13 cellular contexts compared by ENCODE assay signal in genomic region chr19:31676271-31677004, GRCh38.
DNase-seq lines count a peak whose midpoint lies in the region; ATAC-seq and TF ChIP-seq lines count a peak whose summit lies in the region.
"Had no signal": no experiment of that assay in that cellular context is flagged by ENCODE, and none has a peak within 500 bp of the region (broad histone marks: within the 10 kb centered on the region; RNA-seq: fewer than 3 reads in every experiment).

No MANE protein-coding gene starts in this region.

- no peaks in the 10 kb centered on the region for H4K20me1 ChIP-seq in osteoblast (ENCODE audit: insufficient read depth, low read length)
- H4K20me1 ChIP-seq: BLaER1 treated with 17β-estradiol and CSF1 and Interleukin-3, amounts not matched to agents 10 nM and 100 nM had no signal

- peak; percentile 9 for TF ChIP-seq CTCF in activated CD8-positive, alpha-beta T cell treated with anti-CD3 and anti-CD28 coated beads for 36 hours (IDR thresholded peaks at IDR 0.05)
- TF ChIP-seq CTCF in foreskin keratinocyte (conservative IDR thresholded peaks at IDR 0.05) = peak; percentile 24
- TF ChIP-seq CTCF in type B pancreatic cell (conservative IDR thresholded peaks at IDR 0.05) = peak; percentile 45
- no peak for TF ChIP-seq CTCF in ascending aorta (IDR thresholded peaks at IDR 0.05)
- TF ChIP-seq CTCF in osteoblast (IDR thresholded peaks at IDR 0.05; ENCODE audit: extremely low read depth, low read depth, low read length) = no peak

- H3K9ac ChIP-seq in NT2/D1 (ENCODE audit: insufficient read length, low read depth) = no peak overlapping the region
- H3K9ac ChIP-seq: BLaER1 treated with 17β-estradiol and CSF1 and Interleukin-3, amounts not matched to agents 10 nM and 100 nM had no signal

- CTCF ChIA-PET in activated CD8-positive, alpha-beta T cell treated with anti-CD3 and anti-CD28 coated beads for 36 hours (lab: Charles Lee) = interaction anchor here (1.8 kb wide), 1 partner anchor 548 kb away, joined by 5 read pairs; no protein-coding TSS in a partner anchor
- CTCF ChIA-PET in activated CD8-positive, alpha-beta T cell treated with anti-CD3 and anti-CD28 coated beads, Interleukin-2, amount 10 ng/mL, durations not matched to agents 7 days and 5 days (lab: Charles Lee) = interaction anchor here (0.7 kb wide), 1 partner anchor 925 kb away, joined by 3 read pairs; no protein-coding TSS in a partner anchor

- no peak overlapping the region for H2AFZ ChIP-seq in osteoblast (ENCODE audit: low read length)

- H3K4me2 ChIP-seq in osteoblast (ENCODE audit: insufficient read depth, low read length) = no peak overlapping the region
- H3K4me2 ChIP-seq: BLaER1 treated with 17β-estradiol and CSF1 and Interleukin-3, amounts not matched to agents 10 nM and 100 nM had no signal

- H3K9me3 ChIP-seq in NT2/D1 (ENCODE audit: insufficient read depth, low read length) (no peaks in the 10 kb centered on the region), ascending aorta (no peaks in the 10 kb centered on the region), osteoblast (ENCODE audit: low read depth, low read length) (no peaks in the 10 kb centered on the region)
- H3K9me3 ChIP-seq: BLaER1 treated with 17β-estradiol and CSF1 and Interleukin-3, amounts not matched to agents 10 nM and 100 nM had no signal

- H3K27ac ChIP-seq in foreskin keratinocyte = no peak overlapping the region
- H3K27ac ChIP-seq in ascending aorta = no peak overlapping the region
- no peak overlapping the region for H3K27ac ChIP-seq in osteoblast (ENCODE audit: low read depth, low read length)
- H3K27ac ChIP-seq: BLaER1 treated with 17β-estradiol and CSF1 and Interleukin-3, amounts not matched to agents 10 nM and 100 nM had no signal

- no peaks in the 10 kb centered on the region for H3K4me1 ChIP-seq in NT2/D1 (ENCODE audit: insufficient read depth, insufficient read length)
- H3K4me1 ChIP-seq in foreskin keratinocyte = no peaks in the 10 kb centered on the region
- no peaks in the 10 kb centered on the region for H3K4me1 ChIP-seq in ascending aorta
- H3K4me1 ChIP-seq in osteoblast (ENCODE audit: insufficient read depth, low read length) = peaks cover 10% of the 10 kb centered on the region
- H3K4me1 ChIP-seq: BLaER1 treated with 17β-estradiol and CSF1 and Interleukin-3, amounts not matched to agents 10 nM and 100 nM had no signal

- no peaks in the 10 kb centered on the region for H3K4me1 Mint-ChIP-seq in activated CD8-positive, alpha-beta T cell treated with anti-CD3 and anti-CD28 coated beads for 36 hours (ENCODE audit: low read depth)
- H3K4me1 Mint-ChIP-seq in activated CD8-positive, alpha-beta T cell treated with anti-CD3 and anti-CD28 coated beads, Interleukin-2, amount 10 ng/mL, durations not matched to agents 7 days and 5 days (ENCODE audit: low read depth) = no peaks in the 10 kb centered on the region
- H3K4me1 Mint-ChIP-seq in type B pancreatic cell (ENCODE audit: unreplicated experiment) = no peaks in the 10 kb centered on the region
- H3K4me1 Mint-ChIP-seq: naive thymus-derived CD8-positive, alpha-beta T cell; stimulated activated memory B cell treated with anti-CD40 and anti-IgM and Interleukin-4, amounts not matched to agents 10 μg/mL and 1 μg/mL and 100 μg/mL, for 72 hours had no signal

- intact Hi-C loops in activated CD8-positive, alpha-beta T cell treated with anti-CD3 and anti-CD28 coated beads for 36 hours (cut with micrococcal nuclease) = no loop called here
- intact Hi-C loops in ascending aorta (cut with DNase I) = no loop called here

- POLR2A ChIA-PET in activated CD8-positive, alpha-beta T cell treated with anti-CD3 and anti-CD28 coated beads for 36 hours (lab: Charles Lee) = no interaction called here
- POLR2A ChIA-PET in activated CD8-positive, alpha-beta T cell treated with anti-CD3 and anti-CD28 coated beads, Interleukin-2, amount 10 ng/mL, durations not matched to agents 7 days and 5 days (lab: Charles Lee) = no interaction called here

- H3K9me3 Mint-ChIP-seq in activated CD8-positive, alpha-beta T cell treated with anti-CD3 and anti-CD28 coated beads for 36 hours = no peaks in the 10 kb centered on the region
- H3K9me3 Mint-ChIP-seq in activated CD8-positive, alpha-beta T cell treated with anti-CD3 and anti-CD28 coated beads, Interleukin-2, amount 10 ng/mL, durations not matched to agents 7 days and 5 days (ENCODE audit: insufficient read depth) = no peaks in the 10 kb centered on the region
- no peaks in the 10 kb centered on the region for H3K9me3 Mint-ChIP-seq in type B pancreatic cell
- H3K9me3 Mint-ChIP-seq: activated T-helper 2 cell treated with anti-CD3 and anti-CD28 coated beads, Interferon-gamma antibody, Interleukin-2, Interleukin-4, amounts not matched to agents 10 μg/mL and 5 μg/mL and 100 μg/mL, durations not matched to agents 14 hours and 24 hours and 36 hours; naive thymus-derived CD8-positive, alpha-beta T cell had no signal

- no peaks in the 10 kb centered on the region for H3K27me3 Mint-ChIP-seq in activated CD8-positive, alpha-beta T cell treated with anti-CD3 and anti-CD28 coated beads for 36 hours
- H3K27me3 Mint-ChIP-seq in activated CD8-positive, alpha-beta T cell treated with anti-CD3 and anti-CD28 coated beads, Interleukin-2, amount 10 ng/mL, durations not matched to agents 7 days and 5 days (ENCODE audit: low read depth) = no peaks in the 10 kb centered on the region
- peaks cover 35% of the 10 kb centered on the region for H3K27me3 Mint-ChIP-seq in type B pancreatic cell
- H3K27me3 Mint-ChIP-seq: stimulated activated memory B cell treated with anti-CD40 and anti-IgM and Interleukin-4, amounts not matched to agents 10 μg/mL and 1 μg/mL and 100 μg/mL, for 72 hours had no signal

- H3K4me3 Mint-ChIP-seq in activated CD8-positive, alpha-beta T cell treated with anti-CD3 and anti-CD28 coated beads for 36 hours = no peak overlapping the region
- no peak overlapping the region for H3K4me3 Mint-ChIP-seq in activated CD8-positive, alpha-beta T cell treated with anti-CD3 and anti-CD28 coated beads, Interleukin-2, amount 10 ng/mL, durations not matched to agents 7 days and 5 days
- no peak overlapping the region for H3K4me3 Mint-ChIP-seq in type B pancreatic cell
- H3K4me3 Mint-ChIP-seq: naive thymus-derived CD8-positive, alpha-beta T cell; stimulated activated memory B cell treated with anti-CD40 and anti-IgM and Interleukin-4, amounts not matched to agents 10 μg/mL and 1 μg/mL and 100 μg/mL, for 72 hours had no signal

- no peak overlapping the region for H3K27ac Mint-ChIP-seq in activated CD8-positive, alpha-beta T cell treated with anti-CD3 and anti-CD28 coated beads for 36 hours
- no peak overlapping the region for H3K27ac Mint-ChIP-seq in activated CD8-positive, alpha-beta T cell treated with anti-CD3 and anti-CD28 coated beads, Interleukin-2, amount 10 ng/mL, durations not matched to agents 7 days and 5 days
- no peak overlapping the region for H3K27ac Mint-ChIP-seq in type B pancreatic cell
- H3K27ac Mint-ChIP-seq: activated T-helper 2 cell treated with anti-CD3 and anti-CD28 coated beads, Interferon-gamma antibody, Interleukin-2, Interleukin-4, amounts not matched to agents 10 μg/mL and 5 μg/mL and 100 μg/mL, durations not matched to agents 14 hours and 24 hours and 36 hours; naive thymus-derived CD8-positive, alpha-beta T cell; stimulated activated memory B cell treated with anti-CD40 and anti-IgM and Interleukin-4, amounts not matched to agents 10 μg/mL and 1 μg/mL and 100 μg/mL, for 72 hours had no signal

- H3K27me3 ChIP-seq in NT2/D1 (ENCODE audit: insufficient read depth, insufficient read length) = no peaks in the 10 kb centered on the region
- peaks cover 3% of the 10 kb centered on the region for H3K27me3 ChIP-seq in foreskin keratinocyte
- H3K27me3 ChIP-seq in ascending aorta = no peaks in the 10 kb centered on the region
- no peaks in the 10 kb centered on the region for H3K27me3 ChIP-seq in osteoblast (ENCODE audit: insufficient read depth, low read length)
- H3K27me3 ChIP-seq: BLaER1 treated with 17β-estradiol and CSF1 and Interleukin-3, amounts not matched to agents 10 nM and 100 nM had no signal

- no peaks in the 10 kb centered on the region for H3K79me2 ChIP-seq in osteoblast (ENCODE audit: insufficient read depth, low read length)

- H3K4me3 ChIP-seq in NT2/D1 (ENCODE audit: insufficient read length, low read depth) (no peak overlapping the region), ascending aorta (no peak overlapping the region), osteoblast (ENCODE audit: insufficient read depth, low read length) (no peak overlapping the region)
- H3K4me3 ChIP-seq: BLaER1 treated with 17β-estradiol and CSF1 and Interleukin-3, amounts not matched to agents 10 nM and 100 nM had no signal

- no peaks in the 10 kb centered on the region for H3K36me3 Mint-ChIP-seq in activated CD8-positive, alpha-beta T cell treated with anti-CD3 and anti-CD28 coated beads for 36 hours (ENCODE audit: low read depth)
- no peaks in the 10 kb centered on the region for H3K36me3 Mint-ChIP-seq in activated CD8-positive, alpha-beta T cell treated with anti-CD3 and anti-CD28 coated beads, Interleukin-2, amount 10 ng/mL, durations not matched to agents 7 days and 5 days (ENCODE audit: low read depth)
- no peaks in the 10 kb centered on the region for H3K36me3 Mint-ChIP-seq in type B pancreatic cell
- H3K36me3 Mint-ChIP-seq: naive thymus-derived CD8-positive, alpha-beta T cell; stimulated activated memory B cell treated with anti-CD40 and anti-IgM and Interleukin-4, amounts not matched to agents 10 μg/mL and 1 μg/mL and 100 μg/mL, for 72 hours had no signal

- H3K36me3 ChIP-seq in NT2/D1 (ENCODE audit: insufficient read depth, insufficient read length, low read length) (no peaks in the 10 kb centered on the region), ascending aorta (no peaks in the 10 kb centered on the region), osteoblast (ENCODE audit: insufficient read depth, low read length) (no peaks in the 10 kb centered on the region)
- H3K36me3 ChIP-seq: BLaER1 treated with 17β-estradiol and CSF1 and Interleukin-3, amounts not matched to agents 10 nM and 100 nM had no signal

- ATAC-seq in activated CD8-positive, alpha-beta T cell treated with anti-CD3 and anti-CD28 coated beads for 36 hours = no peak
- ATAC-seq in activated CD8-positive, alpha-beta T cell treated with anti-CD3 and anti-CD28 coated beads, Interleukin-2, amount 10 ng/mL, durations not matched to agents 7 days and 5 days = no peak
- no peak for ATAC-seq in foreskin keratinocyte
- ATAC-seq: naive thymus-derived CD8-positive, alpha-beta T cell; stimulated activated memory B cell treated with anti-CD40 and anti-IgM and Interleukin-4, amounts not matched to agents 10 μg/mL and 1 μg/mL and 100 μg/mL, for 72 hours had no signal

- peak; percentile 2 for DNase-seq in activated CD8-positive, alpha-beta T cell treated with anti-CD3 and anti-CD28 coated beads for 36 hours
- DNase-seq in activated CD8-positive, alpha-beta T cell treated with anti-CD3 and anti-CD28 coated beads, Interleukin-2, amount 10 ng/mL, durations not matched to agents 7 days and 5 days = no peak
- peak; percentile 15 for DNase-seq in NT2/D1 (ENCODE audit: low read depth, low spot score)
- peak in 1 of 2 donors; percentile 26 for DNase-seq in foreskin keratinocyte
- DNase-seq in type B pancreatic cell (ENCODE audit: extremely low spot score, unreplicated experiment) = no peak
- DNase-seq in activated effector memory CD4-positive, alpha-beta T cell treated with Interleukin-2 at 50 U/mL for 16 hours = no peak
- no peak for DNase-seq in ascending aorta (ENCODE audit: low spot score in 2 of 2)
- DNase-seq in osteoblast (ENCODE audit: insufficient read length, low spot score, missing footprints) = no peak
- DNase-seq: naive thymus-derived CD8-positive, alpha-beta T cell; stimulated activated CD4-positive, alpha-beta T cell treated with anti-CD3 and anti-CD28 coated beads, Interleukin-12 subunit alpha, Interleukin-12 subunit beta, amount 100 ng/mL, for 4 hours had no signal

Comparison
In these comparisons a context has a peak if more than half of its experiments do, and no peak if none do; other contexts are left out.
1. DNase-seq: peak in activated CD8-positive, alpha-beta T cell treated with anti-CD3 and anti-CD28 coated beads for 36 hours (single experiment) and NT2/D1 (single experiment); none in activated CD8-positive, alpha-beta T cell treated with anti-CD3 and anti-CD28 coated beads, Interleukin-2, amount 10 ng/mL, durations not matched to agents 7 days and 5 days (single experiment), type B pancreatic cell (single experiment), activated effector memory CD4-positive, alpha-beta T cell treated with Interleukin-2 at 50 U/mL for 16 hours (single experiment), ascending aorta (0 of 2) and osteoblast (single experiment).
2. CTCF ChIP-seq: peak in activated CD8-positive, alpha-beta T cell treated with anti-CD3 and anti-CD28 coated beads for 36 hours (single experiment), foreskin keratinocyte (single experiment) and type B pancreatic cell (single experiment); none in ascending aorta (0 of 3) and osteoblast (single experiment).